In genomic region chr7:96088579-96088978, GRCh38 we compare ENCODE assay signal across 18 cellular contexts.
DNase-seq lines count a peak whose midpoint lies in the region; ATAC-seq and TF ChIP-seq lines count a peak whose summit lies in the region.
"Had no signal": no experiment of that assay in that cellular context is flagged by ENCODE, and none has a peak within 500 bp of the region (broad histone marks: within the 10 kb centered on the region; RNA-seq: fewer than 3 reads in every experiment).

No MANE protein-coding gene starts in this region.

- H3K79me2 ChIP-seq in mammary epithelial cell (ENCODE audit: insufficient read depth, low read length) (no peaks in the 10 kb centered on the region), hepatocyte (no peaks in the 10 kb centered on the region)

- TF ChIP-seq POLR2A in breast epithelium (IDR thresholded peaks at IDR 0.05) (no peak), prostate gland (IDR thresholded peaks at IDR 0.05) (no peak)

- H2AFZ ChIP-seq in mammary epithelial cell (ENCODE audit: low read depth, low read length) (no peak overlapping the region), hepatocyte (no peak overlapping the region)
- H2AFZ ChIP-seq: GM23248 had no signal

- H3K4me3 ChIP-seq in mammary epithelial cell (replicated peaks in 1 of 3; ENCODE audit: insufficient read depth in 1 of 3, low read depth in 2 of 3, low read length in 3 of 3) (no peak overlapping the region), breast epithelium (no peak overlapping the region), aorta (ENCODE audit: low read length in 2 of 2) (no peak overlapping the region), hepatocyte (no peak overlapping the region), prostate gland (no peak overlapping the region)
- H3K4me3 ChIP-seq: GM23248, left ventricle myocardium inferior, sigmoid colon had no signal

- H3K4me1 ChIP-seq in mammary epithelial cell (ENCODE audit: insufficient read depth, low read length) (peaks cover 14% of the 10 kb centered on the region), breast epithelium (no peaks in the 10 kb centered on the region), aorta (ENCODE audit: control insufficient read depth in 1 of 2, insufficient read depth in 2 of 2, low read length in 2 of 2) (peaks cover 0 to 2% of the 10 kb centered on the region in 2 donors), hepatocyte (ENCODE audit: insufficient read depth) (no peaks in the 10 kb centered on the region), prostate gland (replicated peaks) (no peaks in the 10 kb centered on the region)
- H3K4me1 ChIP-seq: left ventricle myocardium inferior had no signal

- H3K36me3 ChIP-seq in mammary epithelial cell (ENCODE audit: insufficient read depth, low read length) = no peaks in the 10 kb centered on the region
- H3K36me3 ChIP-seq in breast epithelium = no peaks in the 10 kb centered on the region
- H3K36me3 ChIP-seq in aorta (ENCODE audit: control insufficient read depth in 1 of 2, insufficient read depth in 2 of 2, low read length in 1 of 2) = no peaks in the 10 kb centered on the region
- no peaks in the 10 kb centered on the region for H3K36me3 ChIP-seq in hepatocyte (replicated peaks; ENCODE audit: insufficient read depth, low read depth)
- H3K36me3 ChIP-seq in prostate gland = no peaks in the 10 kb centered on the region
- H3K36me3 ChIP-seq: left ventricle myocardium inferior, sigmoid colon had no signal

- DNase-seq in mammary epithelial cell = peak; percentile 36
- DNase-seq in breast epithelium (ENCODE audit: low spot score in 2 of 2) = no peak
- peak; percentile 66 for DNase-seq in NCI-H748 (lab: John Stamatoyannopoulos, UW; ENCODE audit: unreplicated experiment)
- DNase-seq in dermis blood vessel endothelial cell = peak; percentile 64
- DNase-seq in aorta = no peak
- no peak for DNase-seq in hepatocyte (ENCODE audit: low spot score)
- no peak for DNase-seq in prostate gland (ENCODE audit: low spot score)
- DNase-seq in superior temporal gyrus (ENCODE audit: extremely low spot score) = no peak
- DNase-seq: activated CD4-positive, alpha-beta T cell treated with anti-CD3 and anti-CD28 coated beads, Interleukin-2, amount 50 U/mL, for 1 hour; activated naive CD4-positive, alpha-beta T cell treated with Interleukin-2 at 50 U/mL for 16 hours; CD4-positive, CD25-positive, alpha-beta regulatory T cell; DMS79 treated with DMSO at 0.1 percent for 48 hours; GM23248; left ventricle myocardium inferior; NCI-H446; nucleus accumbens; sigmoid colon; stimulated activated CD4-positive, alpha-beta T cell treated with anti-CD3 and anti-CD28 coated beads, Interleukin-1b, Interleukin-23, amount 100 ng/mL, for 48 hours had no signal

- H3K9me3 ChIP-seq in mammary epithelial cell (replicated peaks; ENCODE audit: insufficient read depth, low read length) (no peaks in the 10 kb centered on the region), breast epithelium (no peaks in the 10 kb centered on the region), aorta (ENCODE audit: control insufficient read depth, low read length) (no peaks in the 10 kb centered on the region), hepatocyte (ENCODE audit: low read depth) (no peaks in the 10 kb centered on the region), prostate gland (no peaks in the 10 kb centered on the region)
- H3K9me3 ChIP-seq: left ventricle myocardium inferior, sigmoid colon had no signal

- H3K4me2 ChIP-seq in mammary epithelial cell (ENCODE audit: insufficient read depth, low read depth, low read length) (peak overlapping the region; percentile 13), hepatocyte (no peak overlapping the region)

- TF ChIP-seq CTCF in mammary epithelial cell (conservative IDR thresholded peaks at IDR 0.05 in 1 of 2, IDR thresholded peaks at IDR 0.05 in 1 of 2; ENCODE audit: extremely low read depth in 1 of 2, insufficient read depth in 1 of 2, low read depth in 1 of 2, low read length in 2 of 2) (no peak), breast epithelium (IDR thresholded peaks at IDR 0.05) (no peak), hepatocyte (IDR thresholded peaks at IDR 0.05; ENCODE audit: poor library complexity) (no peak), prostate gland (IDR thresholded peaks at IDR 0.05) (no peak)

- H3K9ac ChIP-seq in mammary epithelial cell (ENCODE audit: insufficient read depth, low read length) = no peak overlapping the region
- H3K9ac ChIP-seq: GM23248 had no signal

- dilution Hi-C loops in mammary epithelial cell (cut with HindIII; ENCODE audit: low sequenced_read_pairs) = no loop called here

- in situ Hi-C loops in mammary epithelial cell (cut with MboI; ENCODE audit: low sequenced_read_pairs in 2 of 2) = no loop called here

- CTCF ChIA-PET in mammary epithelial cell (lab: Charles Lee; ENCODE audit: low non-redundant PET) = no interaction called here

- no peak for ATAC-seq in aorta (ENCODE audit: low FRiP score)

- no peaks in the 10 kb centered on the region for H3K9me2 ChIP-seq in hepatocyte (replicated peaks; ENCODE audit: insufficient read depth)

- no peaks in the 10 kb centered on the region for H4K20me1 ChIP-seq in mammary epithelial cell (ENCODE audit: insufficient read depth, low read length)
- no peaks in the 10 kb centered on the region for H4K20me1 ChIP-seq in hepatocyte (ENCODE audit: insufficient read depth, poor library complexity, severe bottlenecking)

- H3K27me3 ChIP-seq in mammary epithelial cell (ENCODE audit: insufficient read depth, low read length) (no peaks in the 10 kb centered on the region), breast epithelium (no peaks in the 10 kb centered on the region), aorta (ENCODE audit: control insufficient read depth in 1 of 2, insufficient read depth in 2 of 2, low read length in 1 of 2) (no peaks in the 10 kb centered on the region), hepatocyte (no peaks in the 10 kb centered on the region), prostate gland (replicated peaks; ENCODE audit: insufficient read depth) (no peaks in the 10 kb centered on the region)
- H3K27me3 ChIP-seq: sigmoid colon had no signal

- intact Hi-C loops in mammary epithelial cell (cut with micrococcal nuclease) = no loop called here
- intact Hi-C loops in breast epithelium (cut with DNase I; ENCODE audit: low total_unique reads) = no loop called here
- intact Hi-C loops in aorta (cut with DNase I) = no loop called here
- intact Hi-C loops in prostate gland (cut with DNase I) = no loop called here

- BruUV-seq in mammary epithelial cell (replicated peaks; lab: Mats Ljungman, UMichigan) = no TSS peak

- no peak overlapping the region for H3K27ac ChIP-seq in mammary epithelial cell (ENCODE audit: insufficient read depth, low read depth, low read length)
- no peak overlapping the region for H3K27ac ChIP-seq in breast epithelium
- no peak overlapping the region for H3K27ac ChIP-seq in aorta (ENCODE audit: low read depth in 1 of 2, low read length in 2 of 2)
- H3K27ac ChIP-seq in hepatocyte = no peak overlapping the region
- H3K27ac ChIP-seq in prostate gland = no peak overlapping the region
- H3K27ac ChIP-seq: GM23248, left ventricle myocardium inferior, sigmoid colon had no signal

- WGBS in mammary epithelial cell (ENCODE audit: low coverage, missing lambda C conversion rate) = 60% methylated on average over 5 of the region's 5 CpGs
- WGBS in aorta, 2 donors = 79 to 82% methylated on average over 5 of the region's 5 CpGs
- WGBS in hepatocyte (ENCODE audit: low lambda C conversion rate, missing lambda C conversion rate) = 78% methylated on average over 5 of the region's 5 CpGs
- 72% methylated on average over 5 of the region's 5 CpGs for WGBS in prostate gland

Comparison
In these comparisons a context has a peak if more than half of its experiments do, and no peak if none do; other contexts are left out.
1. DNase-seq: peak in mammary epithelial cell (single experiment), NCI-H748 (single experiment) and dermis blood vessel endothelial cell (single experiment); none in breast epithelium (0 of 2), aorta (0 of 2), hepatocyte (single experiment), prostate gland (single experiment) and superior temporal gyrus (single experiment).